Comparison of ENCODE assay signal across 15 cellular contexts in genomic region chr6:38215225-38215624, GRCh38.
A peak's percentile ranks its signal among the peaks of the same experiment; 100 is the strongest.
DNase-seq lines count a peak whose midpoint lies in the region; ATAC-seq and TF ChIP-seq lines count a peak whose summit lies in the region.
"Had no signal": no experiment of that assay in that cellular context is flagged by ENCODE, and none has a peak within 500 bp of the region (broad histone marks: within the 10 kb centered on the region; RNA-seq: fewer than 3 reads in every experiment).

No MANE protein-coding gene starts in this region.

- POLR2A ChIA-PET in PC-9 (lab: Charles Lee; ENCODE audit: unreplicated experiment), result no interaction called here

- no peak overlapping the region for H2AFZ ChIP-seq in PC-9

- no peak for TF ChIP-seq EP300 in suprapubic skin (IDR thresholded peaks at IDR 0.05)

- no peaks in the 10 kb centered on the region for H3K36me3 ChIP-seq in suprapubic skin
- H3K36me3 ChIP-seq in PC-9 (ENCODE audit: low read depth), result no peaks in the 10 kb centered on the region
- no peaks in the 10 kb centered on the region for H3K36me3 ChIP-seq in heart left ventricle
- H3K36me3 ChIP-seq: BLaER1 treated with 17β-estradiol and CSF1 and Interleukin-3, amounts not matched to agents 10 nM and 100 nM; transverse colon had no signal

- peaks cover 10% of the 10 kb centered on the region for H3K4me1 ChIP-seq in suprapubic skin
- H3K4me1 ChIP-seq in PC-9 (replicated peaks; ENCODE audit: insufficient read depth), result no peaks in the 10 kb centered on the region
- H3K4me1 ChIP-seq in heart left ventricle, result peaks cover 0 to 28% (median 17%) of the 10 kb centered on the region in 12 donors

- no peaks in the 10 kb centered on the region for H3K9me3 ChIP-seq in suprapubic skin
- no peaks in the 10 kb centered on the region for H3K9me3 ChIP-seq in PC-9 (ENCODE audit: insufficient read depth, low read depth)
- H3K9me3 ChIP-seq in heart left ventricle, result no peaks in the 10 kb centered on the region
- H3K9me3 ChIP-seq: BLaER1 treated with 17β-estradiol and CSF1 and Interleukin-3, amounts not matched to agents 10 nM and 100 nM; transverse colon had no signal

- H3K27me3 ChIP-seq in dorsolateral prefrontal cortex (no peaks in the 10 kb centered on the region), suprapubic skin (no peaks in the 10 kb centered on the region), PC-9 (ENCODE audit: insufficient read depth, low read depth) (no peaks in the 10 kb centered on the region), heart left ventricle (no peaks in the 10 kb centered on the region)
- H3K27me3 ChIP-seq: BLaER1 treated with 17β-estradiol and CSF1 and Interleukin-3, amounts not matched to agents 10 nM and 100 nM; transverse colon had no signal

- no peaks in the 10 kb centered on the region for H3F3A ChIP-seq in PC-9 (ENCODE audit: insufficient read depth, low read depth)

- CTCF ChIA-PET in PC-9 (lab: Charles Lee), result interaction anchor here (0.6 kb wide), 1 partner anchor 150 kb away, joined by 10 read pairs; no protein-coding TSS in a partner anchor

- no peak for TF ChIP-seq CTCF in dorsolateral prefrontal cortex (IDR thresholded peaks at IDR 0.05 in 54 of 56, conservative IDR thresholded peaks at IDR 0.05 in 2 of 56; ENCODE audit: low read depth in 1 of 56, partially characterized antibody in 56 of 56)
- TF ChIP-seq CTCF in suprapubic skin (IDR thresholded peaks at IDR 0.05), result no peak
- TF ChIP-seq CTCF in PC-9 (conservative IDR thresholded peaks at IDR 0.05), result no peak
- no peak for TF ChIP-seq CTCF in heart left ventricle (IDR thresholded peaks at IDR 0.05)

- no peaks in the 10 kb centered on the region for H3K79me2 ChIP-seq in PC-9 (ENCODE audit: low read depth)

- no peaks in the 10 kb centered on the region for H4K20me1 ChIP-seq in PC-9 (ENCODE audit: insufficient read depth)
- H4K20me1 ChIP-seq: BLaER1 treated with 17β-estradiol and CSF1 and Interleukin-3, amounts not matched to agents 10 nM and 100 nM had no signal

- WGBS in suprapubic skin, result 87% methylated on average over 11 of the region's 11 CpGs
- WGBS in heart left ventricle, 4 donors, result 83 to 90% (median 86%) methylated on average over 11 of the region's 11 CpGs

- intact Hi-C loops in dorsolateral prefrontal cortex (cut with DNase I), result loop anchor here in 1 of 2 donors (10.0 kb wide), 1 partner anchor 280 kb away; no protein-coding TSS in a partner anchor
- intact Hi-C loops in PC-9 (cut with micrococcal nuclease; ENCODE audit: unreplicated experiment), result no loop called here
- intact Hi-C loops in heart left ventricle (cut with DNase I), result no loop called here

- no peak for ATAC-seq in heart left ventricle
- ATAC-seq: esophagus mucosa, natural killer cell had no signal

- DNase-seq in NCI-H1417 (lab: John Stamatoyannopoulos, UW) (peak; percentile 40 to 68 (median 44)), NCI-H1417 treated with DMSO at 0.1 percent for 48 hours (lab: John Stamatoyannopoulos, UW) (no peak), NCI-H345 (lab: John Stamatoyannopoulos, UW) (peak; percentile 65), dorsolateral prefrontal cortex (peak in 1 of 10 donors; percentile 15), substantia nigra (lab: John Stamatoyannopoulos, UW) (peak in 7 of 49 donors; percentile 7 to 33 (median 13)), suprapubic skin (ENCODE audit: low spot score in 2 of 2) (no peak), PC-9 (no peak), heart left ventricle (no peak)
- DNase-seq: activated CD4-positive, alpha-beta T cell treated with anti-CD3 and anti-CD28 coated beads, Interleukin-2, amount 10 ng/mL, durations not matched to agents 7 days and 5 days; activated T-cell treated with anti-CD3 and anti-CD28 coated beads for 4 hours; natural killer cell; NCI-H82; transverse colon had no signal

- no peak overlapping the region for H3K4me2 ChIP-seq in PC-9

- H3K4me3 ChIP-seq in dorsolateral prefrontal cortex (peak overlapping the region in 1 of 59 donors; percentile 6), suprapubic skin (no peak overlapping the region), PC-9 (no peak overlapping the region), heart left ventricle (no peak overlapping the region)
- H3K4me3 ChIP-seq: BLaER1 treated with 17β-estradiol and CSF1 and Interleukin-3, amounts not matched to agents 10 nM and 100 nM; transverse colon had no signal

- BruUV-seq in PC-9 (replicated peaks; lab: Mats Ljungman, UMichigan), result no TSS peak

- H3K27ac ChIP-seq in dorsolateral prefrontal cortex (peak overlapping the region in 33 of 59 donors; percentile 4 to 85 (median 63)), substantia nigra (ENCODE audit: low read depth, low read length, poor library complexity, severe bottlenecking) (peak overlapping the region; percentile 46), suprapubic skin (no peak overlapping the region), PC-9 (no peak overlapping the region), heart left ventricle (no peak overlapping the region)
- H3K27ac ChIP-seq: BLaER1 treated with 17β-estradiol and CSF1 and Interleukin-3, amounts not matched to agents 10 nM and 100 nM; transverse colon had no signal

- no peaks in the 10 kb centered on the region for H3K9me2 ChIP-seq in PC-9 (ENCODE audit: insufficient read depth)

- TF ChIP-seq POLR2A in suprapubic skin (IDR thresholded peaks at IDR 0.05), result no peak
- no peak for TF ChIP-seq POLR2A in heart left ventricle (IDR thresholded peaks at IDR 0.05)

Comparison
In these comparisons a context has a peak if more than half of its experiments do, and no peak if none do; other contexts are left out.
1. DNase-seq: peak in NCI-H1417 (3 of 3) and NCI-H345 (single experiment); none in NCI-H1417 treated with DMSO at 0.1 percent for 48 hours (single experiment), suprapubic skin (0 of 2), PC-9 (0 of 2) and heart left ventricle (0 of 5).
2. H3K27ac ChIP-seq: peak in dorsolateral prefrontal cortex (33 of 59) and substantia nigra (single experiment); none in suprapubic skin (single experiment), PC-9 (single experiment) and heart left ventricle (0 of 12).